8 cellular contexts compared by ENCODE assay signal in genomic region chr10:122953827-122954730, GRCh38. TPM values are rescaled to one million over a fixed set of nuclear protein-coding genes. Genes with fewer than 3 reads are reported as not detected.
A peak's percentile ranks its signal among the peaks of the same experiment; 100 is the strongest.
DNase-seq lines count a peak whose midpoint lies in the region; ATAC-seq and TF ChIP-seq lines count a peak whose summit lies in the region.

TSS of gene C10orf88 (minus strand) at chr10:122954227. CDS start at chr10:122954178, 49 bp downstream.

- H3K79me2 ChIP-seq in SK-N-SH (ENCODE audit: insufficient read depth), result peaks cover 48% of the 10 kb centered on the region

- no peaks in the 10 kb centered on the region for H4K20me1 ChIP-seq in SK-N-SH (ENCODE audit: insufficient read depth)

- H3K4me2 ChIP-seq in SK-N-SH, result peak within 1 kb of the TSS; percentile 84

- CTCF ChIA-PET in SK-N-SH (lab: Yijun Ruan, JAX), result interaction anchor here (1.0 to 1.7 kb wide), 4 partner anchors 11 to 28 kb away, joined by 3 to 5 read pairs (median 3); partner anchors contain the start of gene PSTK

- peak; percentile 97 for DNase-seq in GM04504 (ENCODE audit: low read depth)
- DNase-seq in NCI-H1048 (lab: John Stamatoyannopoulos, UW), result peak; percentile 99
- DNase-seq in SK-N-SH, result peak; percentile 98
- DNase-seq in glomerular endothelial cell (ENCODE audit: extremely low read depth, low read depth, low spot score), result peak; percentile 83
- DNase-seq in occipital lobe (lab: John Stamatoyannopoulos, UW), result peak; percentile 94
- peak; percentile 98 for DNase-seq in testis

- peak within 1 kb of the TSS; percentile 77 to 87 for H3K27ac ChIP-seq in SK-N-SH (ENCODE audit: low read depth in 2 of 2, low read length in 1 of 2)
- peak within 1 kb of the TSS; percentile 65 to 76 for H3K27ac ChIP-seq in testis

- H3K4me3 Mint-ChIP-seq in activated naive CD4-positive, alpha-beta T cell treated with anti-CD3 and anti-CD28 coated beads, Interleukin-2, amount 50 U/mL, for 24 hours, result peak within 1 kb of the TSS; percentile 89

- peaks cover 27% of the 10 kb centered on the region for H3K4me1 Mint-ChIP-seq in activated naive CD4-positive, alpha-beta T cell treated with anti-CD3 and anti-CD28 coated beads, Interleukin-2, amount 50 U/mL, for 24 hours

- peak within 1 kb of the TSS; percentile 91 for H3K27ac Mint-ChIP-seq in activated naive CD4-positive, alpha-beta T cell treated with anti-CD3 and anti-CD28 coated beads, Interleukin-2, amount 50 U/mL, for 24 hours

- H3K4me1 ChIP-seq in SK-N-SH (ENCODE audit: control insufficient read depth in 1 of 2, insufficient read depth in 2 of 2, low read depth in 1 of 2, low read length in 1 of 2), result peaks cover 0 to 8% of the 10 kb centered on the region in 2 experiments; a peak in 2 of 4 replicates
- H3K4me1 ChIP-seq in testis, result peaks cover 4% of the 10 kb centered on the region

- intact Hi-C loops in testis (cut with DNase I; ENCODE audit: low total_unique reads), result no loop called here

- 14% methylated on average over 33 of the region's 83 CpGs for WGBS in SK-N-SH (ENCODE audit: low lambda C conversion rate)
- 5% methylated on average over 44 to 73 of the region's 83 CpGs for WGBS in testis, 2 donors

- no peaks in the 10 kb centered on the region for H3K27me3 Mint-ChIP-seq in activated naive CD4-positive, alpha-beta T cell treated with anti-CD3 and anti-CD28 coated beads, Interleukin-2, amount 50 U/mL, for 24 hours

- no peaks in the 10 kb centered on the region for H3K9me2 ChIP-seq in SK-N-SH

- H3K9ac ChIP-seq in SK-N-SH, result peak within 1 kb of the TSS; percentile 88

- H3K4me3 ChIP-seq in SK-N-SH (ENCODE audit: low read depth in 2 of 2, low read length in 1 of 2), result peak within 1 kb of the TSS; percentile 83 to 93
- peak within 1 kb of the TSS; percentile 82 to 91 for H3K4me3 ChIP-seq in testis

- peak within 1 kb of the TSS; percentile 83 for H2AFZ ChIP-seq in SK-N-SH (ENCODE audit: low read depth)

- no peaks in the 10 kb centered on the region for H3F3A ChIP-seq in SK-N-SH (replicated peaks; ENCODE audit: insufficient read depth)

- POLR2A ChIA-PET in SK-N-SH (lab: Yijun Ruan, JAX), result interaction anchor here (0.5 to 0.9 kb wide), 2 partner anchors 26 to 1848 kb away, joined by 3 to 5 read pairs; partner anchors contain the start of gene PSTK

- no peak for TF ChIP-seq EP300 in SK-N-SH (IDR thresholded peaks at IDR 0.05; ENCODE audit: borderline replicate concordance in 1 of 2, low read depth in 1 of 2, low read length in 1 of 2)

- peaks cover 11% of the 10 kb centered on the region for H3K36me3 Mint-ChIP-seq in activated naive CD4-positive, alpha-beta T cell treated with anti-CD3 and anti-CD28 coated beads, Interleukin-2, amount 50 U/mL, for 24 hours

- TF ChIP-seq CTCF in SK-N-SH (IDR thresholded peaks at IDR 0.05) (no peak), testis (IDR thresholded peaks at IDR 0.05) (peak in 1 of 3 experiments; percentile 7)

- peak; percentile 98 for ATAC-seq in HG02571 (IDR thresholded peaks at IDR 0.05; ENCODE audit: unreplicated experiment)

- H3K9me3 Mint-ChIP-seq in activated naive CD4-positive, alpha-beta T cell treated with anti-CD3 and anti-CD28 coated beads, Interleukin-2, amount 50 U/mL, for 24 hours, result no peaks in the 10 kb centered on the region

- no peaks in the 10 kb centered on the region for H3K27me3 ChIP-seq in SK-N-SH (ENCODE audit: insufficient read depth)
- H3K27me3 ChIP-seq in testis, result no peaks in the 10 kb centered on the region

- TF ChIP-seq RAD21 in SK-N-SH (IDR thresholded peaks at IDR 0.05; ENCODE audit: low read length), result no peak

- H3K9me3 ChIP-seq in SK-N-SH (no peaks in the 10 kb centered on the region), testis (no peaks in the 10 kb centered on the region)

- no peak for TF ChIP-seq POLR2A in testis (IDR thresholded peaks at IDR 0.05)

- H3K36me3 ChIP-seq in SK-N-SH (replicated peaks in 1 of 2; ENCODE audit: control insufficient read depth in 1 of 2, insufficient read depth in 2 of 2, low read length in 1 of 2), result peaks cover 16 to 17% of the 10 kb centered on the region in 2 experiments
- no peaks in the 10 kb centered on the region for H3K36me3 ChIP-seq in testis (ENCODE audit: low read depth, missing control alignments)

TF ChIP-seq in SK-N-SH, 30 proteins besides CTCF, POLR2A, EP300 and RAD21 (continues in another document):
- no peak for TF ChIP-seq ZBTB33 (IDR thresholded peaks at IDR 0.05; ENCODE audit: borderline replicate concordance, low read depth)
- TF ChIP-seq RFX5 (IDR thresholded peaks at IDR 0.05; ENCODE audit: low read length), result 0 out of 2 replicates have a peak, but pooled peaks have one; percentile 40
- peak; percentile 62 for TF ChIP-seq ELF1 (IDR thresholded peaks at IDR 0.05)
- peak; percentile 90 for TF ChIP-seq CHD2 (IDR thresholded peaks at IDR 0.05; ENCODE audit: low read length, partially characterized antibody)
- TF ChIP-seq NFIC (IDR thresholded peaks at IDR 0.05; ENCODE audit: borderline replicate concordance), result no peak
- TF ChIP-seq FOSL2 (IDR thresholded peaks at IDR 0.05; ENCODE audit: borderline replicate concordance, low read depth), result no peak
- no peak for TF ChIP-seq GATA2 (CRISPR knock-in tag; IDR thresholded peaks at IDR 0.05)
- TF ChIP-seq TEAD4 (IDR thresholded peaks at IDR 0.05; ENCODE audit: borderline replicate concordance, insufficient read depth), result no peak
- peak; percentile 90 for TF ChIP-seq MXI1 (IDR thresholded peaks at IDR 0.05; ENCODE audit: low read depth, low read length)
- TF ChIP-seq TAF1 (IDR thresholded peaks at IDR 0.05; ENCODE audit: borderline replicate concordance, low read depth, low read length), result peak; percentile 94
- peak; percentile 61; the same call in 1 of the 2 replicates for TF ChIP-seq REST (IDR thresholded peaks at IDR 0.05; ENCODE audit: low read depth, low read length)
- no peak for TF ChIP-seq EZH2phosphoT487 (IDR thresholded peaks at IDR 0.05; ENCODE audit: borderline replicate concordance, low read depth)
- TF ChIP-seq TCF12 (IDR thresholded peaks at IDR 0.05), result no peak
- no peak for TF ChIP-seq MEF2A (IDR thresholded peaks at IDR 0.05; ENCODE audit: borderline replicate concordance, low read depth)
- TF ChIP-seq IRF3 (IDR thresholded peaks at IDR 0.05; ENCODE audit: low read depth, low read length), result 0 out of 2 replicates have a peak, but pooled peaks have one; percentile 11
- 0 out of 2 replicates have a peak, but pooled peaks have one; percentile 47 for TF ChIP-seq YY1 (IDR thresholded peaks at IDR 0.05; ENCODE audit: low read depth)
- TF ChIP-seq FOXJ3 (CRISPR knock-in tag; IDR thresholded peaks at IDR 0.05), result no peak
- peak; percentile 9; the same call in 1 of the 2 replicates for TF ChIP-seq SMC3 (IDR thresholded peaks at IDR 0.05; ENCODE audit: low read depth, low read length)

RNA-seq across cellular contexts. Expression of gene C10orf88, which starts in this region (rescaled TPM):
- polyA plus RNA-seq in SK-N-SH (2012; rRNA removed) (2.7 and 3.6 TPM in 2 replicates), testis (ENCODE audit: insufficient read depth, low read depth, low replicate concordance) (50.8 TPM)
- polyA plus RNA-seq in SK-N-SH (2012; cell fraction: cytosol; rRNA removed), result 4.7 and 5.6 TPM in 2 replicates
- polyA plus RNA-seq in SK-N-SH (2012; cell fraction: nucleus; rRNA removed), result 3.5 and 7.4 TPM in 2 replicates
- total RNA-seq in glomerular endothelial cell (5.1 and 9.6 TPM in 2 replicates), occipital lobe (31.8 TPM), testis (10 to 100 TPM; 18.5 to 20.6 TPM)

Comparison
In these comparisons a context has a peak if more than half of its experiments do, and no peak if none do; other contexts are left out.
1. Peak in every context shown above with its lines: DNase-seq, ATAC-seq, H3K4me3 ChIP-seq and H3K27ac ChIP-seq.